Comparison of ENCODE assay signal across 12 cellular contexts in the genomic region with DNA sequence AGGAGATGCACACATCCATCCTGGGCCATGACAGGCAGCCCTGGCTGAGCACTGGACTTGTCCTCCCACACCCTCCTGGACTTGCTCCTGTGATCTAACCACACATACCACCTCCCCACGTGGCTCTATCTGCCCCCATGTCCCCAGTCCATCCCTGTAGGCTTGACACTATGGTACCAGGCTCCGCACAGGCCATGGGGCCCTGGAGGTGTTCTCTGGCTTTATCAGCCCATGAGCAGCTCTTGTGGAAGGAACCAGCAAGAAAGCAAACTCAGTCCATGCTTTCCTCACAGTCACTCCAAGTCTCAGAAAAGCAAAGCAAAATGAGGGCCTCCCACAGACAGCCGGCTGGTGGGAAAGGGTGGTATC.
DNase-seq lines count a peak whose midpoint lies in the region; ATAC-seq, FAIRE-seq and TF ChIP-seq lines count a peak whose summit lies in the region.
"Had no signal": no experiment of that assay in that cellular context is flagged by ENCODE, and none has a peak within 500 bp of the region (broad histone marks: within the 10 kb centered on the region; RNA-seq: fewer than 3 reads in every experiment).

No MANE protein-coding gene starts in this region.

- H3K9me3 Mint-ChIP-seq in dendritic cell treated with granulocyte-macrophage colony-stimulating factor and Interleukin-4, amounts not matched to agents 40 ng/mL and 50 ng/mL, for 4 days, result no peaks in the 10 kb centered on the region
- no peaks in the 10 kb centered on the region for H3K9me3 Mint-ChIP-seq in osteocyte (ENCODE audit: unreplicated experiment)
- peaks cover 4% of the 10 kb centered on the region; the same call in 1 of the 2 replicates for H3K9me3 Mint-ChIP-seq in WTC11

- H3K36me3 Mint-ChIP-seq in dendritic cell treated with granulocyte-macrophage colony-stimulating factor and Interleukin-4, amounts not matched to agents 40 ng/mL and 50 ng/mL, for 4 days (ENCODE audit: low read depth), result peaks cover 99% of the 10 kb centered on the region
- H3K36me3 Mint-ChIP-seq in osteocyte (ENCODE audit: unreplicated experiment) (peaks cover 12% of the 10 kb centered on the region), WTC11 (no peaks in the 10 kb centered on the region)

- peak overlapping the region; percentile 61 for H3K27ac Mint-ChIP-seq in dendritic cell treated with granulocyte-macrophage colony-stimulating factor and Interleukin-4, amounts not matched to agents 40 ng/mL and 50 ng/mL, for 4 days
- H3K27ac Mint-ChIP-seq in osteocyte (ENCODE audit: unreplicated experiment) (no peak overlapping the region), WTC11 (no peak overlapping the region)
- H3K27ac Mint-ChIP-seq: activated CD8-positive, alpha-beta T cell treated with anti-CD3 and anti-CD28 coated beads, Interleukin-2, amount 10 ng/mL, durations not matched to agents 7 days and 5 days had no signal

- no peaks in the 10 kb centered on the region for H3K79me2 ChIP-seq in HepG2 (ENCODE audit: insufficient read depth, low read length)

- H3K4me1 Mint-ChIP-seq in dendritic cell treated with granulocyte-macrophage colony-stimulating factor and Interleukin-4, amounts not matched to agents 40 ng/mL and 50 ng/mL, for 4 days (ENCODE audit: low read depth), result peaks cover 83% of the 10 kb centered on the region
- peaks cover 5% of the 10 kb centered on the region for H3K4me1 Mint-ChIP-seq in osteocyte (ENCODE audit: unreplicated experiment)
- H3K4me1 Mint-ChIP-seq in WTC11, result peaks cover 6% of the 10 kb centered on the region

- no peak overlapping the region for H2AFZ ChIP-seq in HepG2 (ENCODE audit: low read length)

- H3K4me3 ChIP-seq in liver (ENCODE audit: low read depth in 1 of 3, low read length in 3 of 3) (no peak overlapping the region), HepG2 (replicated peaks in 1 of 3; ENCODE audit: insufficient read depth in 1 of 3, low read depth in 2 of 3, low read length in 3 of 3) (no peak overlapping the region)

- peaks cover 15 to 61% (median 54%) of the 10 kb centered on the region in 4 donors for H3K36me3 ChIP-seq in liver (ENCODE audit: control insufficient read depth in 4 of 4, insufficient read depth in 3 of 4, low read depth in 1 of 4, low read length in 3 of 4)
- H3K36me3 ChIP-seq in HepG2 (replicated peaks in 1 of 2; ENCODE audit: control insufficient read depth in 1 of 2, insufficient read depth in 2 of 2, low read length in 2 of 2), result peaks cover 21 to 69% of the 10 kb centered on the region in 2 experiments

- ATAC-seq in HepG2, result no peak
- ATAC-seq in HG02973 (IDR thresholded peaks at IDR 0.05; ENCODE audit: unreplicated experiment), result no peak
- no peak for ATAC-seq in WTC11
- ATAC-seq: activated CD8-positive, alpha-beta T cell treated with anti-CD3 and anti-CD28 coated beads, Interleukin-2, amount 10 ng/mL, durations not matched to agents 7 days and 5 days; sciatic nerve had no signal

- in situ Hi-C loops in HepG2 (cut with HindIII; ENCODE audit: extremely low pct_ligation_motif_present, low pct_unique_long_range_greater_than_20kb), result no loop called here

- peak overlapping the region; percentile 62 to 79 for H3K27ac ChIP-seq in liver (ENCODE audit: low read depth in 1 of 2, low read length in 2 of 2)
- no peak overlapping the region for H3K27ac ChIP-seq in HepG2 (ENCODE audit: extremely low read length, insufficient read depth, low read length)

- H3K9me3 ChIP-seq in liver (ENCODE audit: control insufficient read depth in 4 of 4, low read length in 3 of 4) (no peaks in the 10 kb centered on the region), HepG2 (ENCODE audit: low read length) (no peaks in the 10 kb centered on the region)

- H3K27me3 ChIP-seq in liver (ENCODE audit: control insufficient read depth in 4 of 4, insufficient read depth in 4 of 4, low read length in 3 of 4) (no peaks in the 10 kb centered on the region), HepG2 (ENCODE audit: control insufficient read depth in 1 of 2, insufficient read depth in 2 of 2, low read length in 2 of 2) (no peaks in the 10 kb centered on the region)

- H3K4me1 ChIP-seq in liver (ENCODE audit: control insufficient read depth in 4 of 4, insufficient read depth in 4 of 4, low read length in 3 of 4) (peaks cover 20 to 94% (median 85%) of the 10 kb centered on the region in 4 donors), HepG2 (ENCODE audit: insufficient read depth, low read length) (peaks cover 5% of the 10 kb centered on the region)

- no peak for TF ChIP-seq CTCF in liver (IDR thresholded peaks at IDR 0.05; ENCODE audit: low read depth, low read length, missing input control)
- TF ChIP-seq CTCF in HepG2 (CRISPR knock-in tag; IDR thresholded peaks at IDR 0.05), result no peak
- TF ChIP-seq CTCF in osteocyte (IDR thresholded peaks at IDR 0.05), result no peak
- no peak for TF ChIP-seq CTCF in WTC11 (IDR thresholded peaks at IDR 0.05)

- TF ChIP-seq RAD21 in liver (IDR thresholded peaks at IDR 0.05), result no peak
- TF ChIP-seq RAD21 in HepG2 (CRISPR knock-in tag; IDR thresholded peaks at IDR 0.05), result no peak

- no peak overlapping the region for H3K4me2 ChIP-seq in HepG2 (ENCODE audit: low read depth, low read length)

- no peak for DNase-seq in HepG2 (ENCODE audit: low spot score)
- DNase-seq in osteocyte (ENCODE audit: extremely low spot score, unreplicated experiment), result peak; percentile 56
- DNase-seq in WTC11 (ENCODE audit: low spot score), result no peak
- no peak for DNase-seq in DMS53 (lab: John Stamatoyannopoulos, UW)
- DNase-seq in NAMALWA (ENCODE audit: low spot score), result no peak
- DNase-seq: activated CD8-positive, alpha-beta T cell treated with anti-CD3 and anti-CD28 coated beads, Interleukin-2, amount 10 ng/mL, durations not matched to agents 7 days and 5 days; AML-193; SW 1271 had no signal

- WGBS in liver, result 71% methylated on average over 3 of the region's 3 CpGs
- WGBS in HepG2 (ENCODE audit: low lambda C conversion rate), result 100% methylated on average over 2 of the region's 3 CpGs

- BruUV-seq in HepG2 (replicated peaks; lab: Mats Ljungman, UMichigan), result no TSS peak

- no peak for TF ChIP-seq POLR2A in HepG2 (IDR thresholded peaks at IDR 0.05; ENCODE audit: insufficient read depth in 1 of 2, low read depth in 2 of 2, low read length in 2 of 2)

- H3K4me3 Mint-ChIP-seq in dendritic cell treated with granulocyte-macrophage colony-stimulating factor and Interleukin-4, amounts not matched to agents 40 ng/mL and 50 ng/mL, for 4 days, result no peak overlapping the region
- H3K4me3 Mint-ChIP-seq in osteocyte (ENCODE audit: unreplicated experiment), result no peak overlapping the region
- H3K4me3 Mint-ChIP-seq in WTC11, result no peak overlapping the region
- H3K4me3 Mint-ChIP-seq: activated CD8-positive, alpha-beta T cell treated with anti-CD3 and anti-CD28 coated beads, Interleukin-2, amount 10 ng/mL, durations not matched to agents 7 days and 5 days had no signal

- intact Hi-C loops in HepG2 (cut with micrococcal nuclease; ENCODE audit: unreplicated experiment), result loop anchor here (5.0 kb wide), 1 partner anchor 149 kb away; no protein-coding TSS in a partner anchor
- intact Hi-C loops in dendritic cell treated with granulocyte-macrophage colony-stimulating factor and Interleukin-4, amounts not matched to agents 40 ng/mL and 50 ng/mL, for 4 days (cut with micrococcal nuclease), result no loop called here

- CTCF ChIA-PET in HepG2 (lab: Yijun Ruan, JAX; ENCODE audit: low intra/inter-chr PET ratio, low total read pairs), result no interaction called here
- CTCF ChIA-PET in WTC11 (lab: Charles Lee), result interaction anchor here (0.9 kb wide), 1 partner anchor 150 kb away, joined by 3 read pairs; no protein-coding TSS in a partner anchor

- no peaks in the 10 kb centered on the region for H3K27me3 Mint-ChIP-seq in dendritic cell treated with granulocyte-macrophage colony-stimulating factor and Interleukin-4, amounts not matched to agents 40 ng/mL and 50 ng/mL, for 4 days
- no peaks in the 10 kb centered on the region for H3K27me3 Mint-ChIP-seq in osteocyte (ENCODE audit: unreplicated experiment)
- no peaks in the 10 kb centered on the region for H3K27me3 Mint-ChIP-seq in WTC11 (ENCODE audit: low read depth)

- FAIRE-seq in HepG2 (lab: Jason Lieb, UNC), result no peak

- TF ChIP-seq EP300 in HepG2 (IDR thresholded peaks at IDR 0.05; ENCODE audit: low read depth in 2 of 2, low read length in 2 of 2), result no peak
- TF ChIP-seq EP300 in HepG2 (CRISPR knock-in tag; IDR thresholded peaks at IDR 0.05; ENCODE audit: borderline replicate concordance), result no peak

- H4K20me1 ChIP-seq in HepG2 (ENCODE audit: insufficient read depth, low read length), result 0 out of 2 replicates have a peak, but pooled peaks cover 2% of the 10 kb centered on the region

- POLR2A ChIA-PET in HepG2 (lab: Yijun Ruan, JAX), result no interaction called here
- POLR2A ChIA-PET in WTC11 (lab: Charles Lee), result no interaction called here

- H3K9ac ChIP-seq in liver (ENCODE audit: low read depth in 1 of 2, low read length in 2 of 2), result no peak overlapping the region
- H3K9ac ChIP-seq in HepG2 (ENCODE audit: insufficient read depth, low read depth, low read length), result no peak overlapping the region

TF ChIP-seq in liver, 16 proteins besides CTCF, POLR2A, EP300 and RAD21 (continues in another document):
- TF ChIP-seq JUND (IDR thresholded peaks at IDR 0.05) (no peak), EGR1 (IDR thresholded peaks at IDR 0.05; ENCODE audit: low read depth in 2 of 2) (no peak), SP1 (IDR thresholded peaks at IDR 0.05) (no peak)

TF ChIP-seq in HepG2, 621 proteins besides CTCF, POLR2A, EP300 and RAD21 (continues in another document):
- TF ChIP-seq ZNF20 (CRISPR knock-in tag; IDR thresholded peaks at IDR 0.05), result no peak
